ENCODE assay signal across 9 cellular contexts in genomic region chr2:195898505-195898904, GRCh38.
DNase-seq lines count a peak whose midpoint lies in the region; ATAC-seq, FAIRE-seq and TF ChIP-seq lines count a peak whose summit lies in the region.
"Had no signal": no experiment of that assay in that cellular context is flagged by ENCODE, and none has a peak within 500 bp of the region (broad histone marks: within the 10 kb centered on the region; RNA-seq: fewer than 3 reads in every experiment).

No MANE protein-coding gene starts in this region.

- no peak for TF ChIP-seq CTCF in bronchial epithelial cell (IDR thresholded peaks at IDR 0.05; ENCODE audit: insufficient read depth, low read length, severe bottlenecking)

- H3K4me1 ChIP-seq in CD8-positive, alpha-beta memory T cell (ENCODE audit: insufficient read depth, low read length) = no peaks in the 10 kb centered on the region

- H3K4me1 Mint-ChIP-seq in activated CD4-positive, alpha-beta memory T cell treated with anti-CD3 and anti-CD28 coated beads for 36 hours (ENCODE audit: low read depth) = no peaks in the 10 kb centered on the region
- H3K4me1 Mint-ChIP-seq in CD8-positive, alpha-beta memory T cell = no peaks in the 10 kb centered on the region

- CTCF ChIA-PET in activated CD4-positive, alpha-beta memory T cell treated with anti-CD3 and anti-CD28 coated beads for 36 hours (lab: Charles Lee) = no interaction called here
- CTCF ChIA-PET in CD8-positive, alpha-beta memory T cell (lab: Charles Lee) = no interaction called here

- H3K27ac Mint-ChIP-seq in activated CD4-positive, alpha-beta memory T cell treated with anti-CD3 and anti-CD28 coated beads for 36 hours = no peak overlapping the region
- no peak overlapping the region for H3K27ac Mint-ChIP-seq in CD8-positive, alpha-beta memory T cell

- in situ Hi-C loops in ACHN (cut with HindIII; ENCODE audit: low pct_ligation_motif_present, low pct_unique_long_range_greater_than_20kb, low sequenced_read_pairs) = no loop called here

- no peaks in the 10 kb centered on the region for H3K27me3 ChIP-seq in bronchial epithelial cell (ENCODE audit: control insufficient read depth, insufficient read depth, low read length)
- no peaks in the 10 kb centered on the region for H3K27me3 ChIP-seq in CD8-positive, alpha-beta memory T cell (ENCODE audit: insufficient read depth, low read length, poor library complexity, severe bottlenecking)

- H3K27me3 Mint-ChIP-seq in activated CD4-positive, alpha-beta memory T cell treated with anti-CD3 and anti-CD28 coated beads for 36 hours = no peaks in the 10 kb centered on the region
- peaks cover 4 to 21% of the 10 kb centered on the region in 2 donors for H3K27me3 Mint-ChIP-seq in CD8-positive, alpha-beta memory T cell

- no peak overlapping the region for H3K4me3 ChIP-seq in bronchial epithelial cell (ENCODE audit: low read depth, low read length)
- no peak overlapping the region for H3K4me3 ChIP-seq in CD8-positive, alpha-beta memory T cell (ENCODE audit: low read length)

- intact Hi-C loops in activated CD4-positive, alpha-beta memory T cell treated with anti-CD3 and anti-CD28 coated beads for 36 hours (cut with micrococcal nuclease) = no loop called here

- ATAC-seq in HG03342 (IDR thresholded peaks at IDR 0.05; ENCODE audit: unreplicated experiment) = no peak
- no peak for ATAC-seq in GM21723 (IDR thresholded peaks at IDR 0.05; ENCODE audit: unreplicated experiment)

- POLR2A ChIA-PET in activated CD4-positive, alpha-beta memory T cell treated with anti-CD3 and anti-CD28 coated beads for 36 hours (lab: Charles Lee) = no interaction called here
- POLR2A ChIA-PET in CD8-positive, alpha-beta memory T cell (lab: Charles Lee) = no interaction called here

- no peaks in the 10 kb centered on the region for H3K9me3 ChIP-seq in CD8-positive, alpha-beta memory T cell (ENCODE audit: low read length)

- no peaks in the 10 kb centered on the region for H3K9me3 Mint-ChIP-seq in activated CD4-positive, alpha-beta memory T cell treated with anti-CD3 and anti-CD28 coated beads for 36 hours
- peaks cover 0 to 7% (median 0%) of the 10 kb centered on the region in 5 donors for H3K9me3 Mint-ChIP-seq in CD8-positive, alpha-beta memory T cell

- DNase-seq in ACHN (peak; percentile 76), NCI-H1105 treated with DMSO at 0.1 percent for 48 hours (lab: John Stamatoyannopoulos, UW) (peak; percentile 77), bronchial epithelial cell (ENCODE audit: low read depth) (peak; percentile 81), left kidney (ENCODE audit: low read depth, low spot score) (peak; percentile 79)
- DNase-seq in activated CD4-positive, alpha-beta memory T cell treated with anti-CD3 and anti-CD28 coated beads for 36 hours = no peak
- DNase-seq in CD8-positive, alpha-beta memory T cell = no peak
- DNase-seq: AML-193 had no signal

- no peaks in the 10 kb centered on the region for H3K36me3 ChIP-seq in bronchial epithelial cell (ENCODE audit: control insufficient read depth, insufficient read depth, low read length)
- H3K36me3 ChIP-seq in CD8-positive, alpha-beta memory T cell (ENCODE audit: insufficient read depth, low read length) = no peaks in the 10 kb centered on the region

- H3K4me3 Mint-ChIP-seq in activated CD4-positive, alpha-beta memory T cell treated with anti-CD3 and anti-CD28 coated beads for 36 hours = no peak overlapping the region
- H3K4me3 Mint-ChIP-seq in CD8-positive, alpha-beta memory T cell = no peak overlapping the region

- H3K27ac ChIP-seq in CD8-positive, alpha-beta memory T cell (ENCODE audit: low read depth, low read length) = no peak overlapping the region

- no peaks in the 10 kb centered on the region for H3K36me3 Mint-ChIP-seq in activated CD4-positive, alpha-beta memory T cell treated with anti-CD3 and anti-CD28 coated beads for 36 hours
- no peaks in the 10 kb centered on the region for H3K36me3 Mint-ChIP-seq in CD8-positive, alpha-beta memory T cell

- no peak for FAIRE-seq in bronchial epithelial cell (lab: Jason Lieb, UNC)

Comparison
In these comparisons a context has a peak if more than half of its experiments do, and no peak if none do; other contexts are left out.
1. DNase-seq: peak in ACHN (single experiment), NCI-H1105 treated with DMSO at 0.1 percent for 48 hours (single experiment), bronchial epithelial cell (single experiment) and left kidney (single experiment); none in activated CD4-positive, alpha-beta memory T cell treated with anti-CD3 and anti-CD28 coated beads for 36 hours (single experiment) and CD8-positive, alpha-beta memory T cell (0 of 5).